Comparison of ENCODE assay signal across 8 cellular contexts in genomic region chr1:248924696-248925532, GRCh38. TPM values are rescaled to one million over a fixed set of nuclear protein-coding genes. Genes with fewer than 3 reads are reported as not detected.
A peak's percentile ranks its signal among the peaks of the same experiment; 100 is the strongest.
DNase-seq lines count a peak whose midpoint lies in the region; ATAC-seq and TF ChIP-seq lines count a peak whose summit lies in the region.

No MANE protein-coding gene starts in this region.

- H3K4me1 Mint-ChIP-seq in IgD-negative memory B cell, result peaks cover 5 to 15% (median 11%) of the 10 kb centered on the region in 3 donors
- peaks cover 8% of the 10 kb centered on the region for H3K4me1 Mint-ChIP-seq in activated naive CD4-positive, alpha-beta T cell treated with anti-CD3 and anti-CD28 coated beads for 36 hours (ENCODE audit: low read depth)

- peaks cover 8% of the 10 kb centered on the region for H3K36me3 Mint-ChIP-seq in IgD-negative memory B cell
- no peaks in the 10 kb centered on the region for H3K36me3 Mint-ChIP-seq in activated naive CD4-positive, alpha-beta T cell treated with anti-CD3 and anti-CD28 coated beads for 36 hours (ENCODE audit: low read depth)

- no peaks in the 10 kb centered on the region for H4K20me1 ChIP-seq in smooth muscle cell (ENCODE audit: low read depth)

- H3K4me1 ChIP-seq in RWPE2 (ENCODE audit: insufficient read depth, poor library complexity, severe bottlenecking) (no peaks in the 10 kb centered on the region), left ventricle myocardium inferior (peaks cover 15% of the 10 kb centered on the region), smooth muscle cell (ENCODE audit: low read depth) (peaks cover 16% of the 10 kb centered on the region)

- H3K4me3 ChIP-seq in RWPE2 (ENCODE audit: severe bottlenecking) (no peak overlapping the region), left ventricle myocardium inferior (no peak overlapping the region), smooth muscle cell (no peak overlapping the region)

- H3K9me3 ChIP-seq in RWPE2 (ENCODE audit: severe bottlenecking) (no peaks in the 10 kb centered on the region), left ventricle myocardium inferior (replicated peaks) (no peaks in the 10 kb centered on the region), smooth muscle cell (replicated peaks; ENCODE audit: low read depth) (no peaks in the 10 kb centered on the region)

- H3K4me3 Mint-ChIP-seq in IgD-negative memory B cell, result peak overlapping the region in 1 of 4 donors; percentile 41
- no peak overlapping the region for H3K4me3 Mint-ChIP-seq in activated naive CD4-positive, alpha-beta T cell treated with anti-CD3 and anti-CD28 coated beads for 36 hours

- H3K27ac ChIP-seq in RWPE2 (ENCODE audit: poor library complexity, severe bottlenecking) (no peak overlapping the region), left ventricle myocardium inferior (replicated peaks) (no peak overlapping the region), smooth muscle cell (ENCODE audit: low read depth) (peak overlapping the region; percentile 99)

- peak overlapping the region; percentile 53 for H3K9ac ChIP-seq in smooth muscle cell (ENCODE audit: low read depth)

- H3K79me2 ChIP-seq in smooth muscle cell (ENCODE audit: low read depth), result no peaks in the 10 kb centered on the region

- H3K9me3 Mint-ChIP-seq in IgD-negative memory B cell, result no peaks in the 10 kb centered on the region
- no peaks in the 10 kb centered on the region for H3K9me3 Mint-ChIP-seq in activated naive CD4-positive, alpha-beta T cell treated with anti-CD3 and anti-CD28 coated beads for 36 hours

- H3K36me3 ChIP-seq in RWPE2 (ENCODE audit: low read depth), result no peaks in the 10 kb centered on the region
- peaks cover 4% of the 10 kb centered on the region for H3K36me3 ChIP-seq in left ventricle myocardium inferior
- no peaks in the 10 kb centered on the region for H3K36me3 ChIP-seq in smooth muscle cell (ENCODE audit: low read depth)

- intact Hi-C loops in activated naive CD4-positive, alpha-beta T cell treated with anti-CD3 and anti-CD28 coated beads for 36 hours (cut with micrococcal nuclease), result loop anchor here (1.0 kb wide), 4 partner anchors 19 to 99 kb away; partner anchors contain the start of genes PGBD2 and ZNF672
- intact Hi-C loops in left ventricle myocardium inferior (cut with micrococcal nuclease), result no loop called here

- DNase-seq in GM03348 (ENCODE audit: low spot score) (peak; percentile 39), RWPE2 (ENCODE audit: low spot score) (no peak), left ventricle myocardium inferior (no peak), smooth muscle cell (lab: John Stamatoyannopoulos, UW; ENCODE audit: unreplicated experiment) (no peak), T-helper 9 cell (no peak)
- DNase-seq in activated naive CD4-positive, alpha-beta T cell treated with anti-CD3 and anti-CD28 coated beads for 36 hours, result peak; percentile 75

- peak overlapping the region; percentile 7 to 28 (median 26) for H3K27ac Mint-ChIP-seq in IgD-negative memory B cell
- no peak overlapping the region for H3K27ac Mint-ChIP-seq in activated naive CD4-positive, alpha-beta T cell treated with anti-CD3 and anti-CD28 coated beads for 36 hours

- H3K27me3 ChIP-seq in RWPE2 (ENCODE audit: insufficient read depth, poor library complexity, severe bottlenecking), result no peaks in the 10 kb centered on the region
- no peaks in the 10 kb centered on the region for H3K27me3 ChIP-seq in left ventricle myocardium inferior (ENCODE audit: low read depth)
- no peaks in the 10 kb centered on the region for H3K27me3 ChIP-seq in smooth muscle cell (ENCODE audit: low read depth)

- peak overlapping the region; percentile 77 for H3K4me2 ChIP-seq in smooth muscle cell

- ATAC-seq in GM21723 (IDR thresholded peaks at IDR 0.05; ENCODE audit: unreplicated experiment), result peak; percentile 95
- 0 out of 3 replicates have a peak, but pooled peaks have one; percentile 40 for ATAC-seq in RWPE2 (ENCODE audit: low read depth)

- no peak overlapping the region for H2AFZ ChIP-seq in smooth muscle cell (ENCODE audit: low read depth)

- CTCF ChIA-PET in activated naive CD4-positive, alpha-beta T cell treated with anti-CD3 and anti-CD28 coated beads for 36 hours (lab: Charles Lee), result interaction anchor here (0.7 to 1.6 kb wide), 4 partner anchors 28 to 311 kb away, joined by 3 to 5 read pairs (median 4); no protein-coding TSS in a partner anchor

- no peaks in the 10 kb centered on the region for H3K27me3 Mint-ChIP-seq in IgD-negative memory B cell
- H3K27me3 Mint-ChIP-seq in activated naive CD4-positive, alpha-beta T cell treated with anti-CD3 and anti-CD28 coated beads for 36 hours (ENCODE audit: low read depth), result no peaks in the 10 kb centered on the region

- peak; percentile 52 for TF ChIP-seq CTCF in RWPE2 (IDR thresholded peaks at IDR 0.05; ENCODE audit: poor library complexity, severe bottlenecking)
- peak; percentile 78 for TF ChIP-seq CTCF in left ventricle myocardium inferior (IDR thresholded peaks at IDR 0.05; ENCODE audit: borderline replicate concordance)
- peak; percentile 55 for TF ChIP-seq CTCF in smooth muscle cell (IDR thresholded peaks at IDR 0.05; ENCODE audit: borderline replicate concordance, insufficient read depth, poor library complexity, severe bottlenecking)

- H3F3A ChIP-seq in smooth muscle cell (ENCODE audit: low read depth), result peaks cover 6% of the 10 kb centered on the region

- 35% methylated on average over 10 of the region's 10 CpGs for WGBS in smooth muscle cell (ENCODE audit: low lambda C conversion rate)

RNA-seq across cellular contexts. Expression of gene PGBD2, which starts 18.9 kb away (rescaled TPM):
- polyA plus RNA-seq in IgD-negative memory B cell, result 16.9 TPM
- 1 to 10 TPM; 3.0 to 3.5 TPM for total RNA-seq in activated naive CD4-positive, alpha-beta T cell treated with anti-CD3 and anti-CD28 coated beads for 36 hours
- 3.9 TPM for total RNA-seq in left ventricle myocardium inferior
- 2.3 and 3.5 TPM in 2 replicates for total RNA-seq in smooth muscle cell
- 3.5 and 4.0 TPM in 2 replicates for polyA plus RNA-seq in smooth muscle cell

Comparison
In these comparisons a context has a peak if more than half of its experiments do, and no peak if none do; other contexts are left out.
1. DNase-seq: peak in GM03348 (single experiment) and activated naive CD4-positive, alpha-beta T cell treated with anti-CD3 and anti-CD28 coated beads for 36 hours (single experiment); none in RWPE2 (single experiment), left ventricle myocardium inferior (single experiment), smooth muscle cell (single experiment) and T-helper 9 cell (single experiment).
2. Peak in every context shown above with its lines, with median percentiles within 50 percentile points of each other: CTCF ChIP-seq.